1 cellular context compared by ENCODE assay signal in the genomic region with DNA sequence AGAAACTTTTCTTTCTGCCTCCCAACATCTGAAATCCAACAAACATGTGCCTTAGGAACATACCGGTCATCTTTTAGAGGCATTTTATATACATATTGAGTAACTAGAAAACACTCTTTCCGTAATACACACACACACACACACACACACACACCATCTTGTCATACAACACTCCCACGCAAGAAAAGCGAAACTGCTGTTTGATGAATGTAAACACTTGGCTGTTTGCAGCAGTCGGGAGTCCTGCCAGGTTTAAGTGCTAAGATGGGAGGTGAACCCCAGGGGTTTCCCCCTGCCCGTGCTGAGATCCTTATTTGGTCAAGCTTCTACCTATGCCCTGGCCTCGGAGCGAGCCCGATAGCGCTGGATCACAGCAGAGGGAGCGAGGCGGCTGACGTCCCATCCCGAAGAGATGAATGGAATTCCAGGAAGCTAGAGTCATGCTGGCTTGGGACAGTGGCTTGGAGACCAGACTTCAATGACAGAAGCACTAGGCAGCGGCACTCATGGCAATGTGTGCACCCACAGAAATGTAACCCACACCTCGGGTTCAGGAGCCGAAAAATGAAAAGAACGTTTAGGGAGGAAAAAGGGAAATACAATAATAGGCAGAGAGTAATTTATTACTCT.
TF ChIP-seq lines count a peak whose summit lies in the region.

No MANE protein-coding gene starts in this region.

TF ChIP-seq in HepG2, 621 proteins besides CTCF, POLR2A, EP300 and RAD21 (continued from another document and continues in another):
- TF ChIP-seq, protein P1, sequence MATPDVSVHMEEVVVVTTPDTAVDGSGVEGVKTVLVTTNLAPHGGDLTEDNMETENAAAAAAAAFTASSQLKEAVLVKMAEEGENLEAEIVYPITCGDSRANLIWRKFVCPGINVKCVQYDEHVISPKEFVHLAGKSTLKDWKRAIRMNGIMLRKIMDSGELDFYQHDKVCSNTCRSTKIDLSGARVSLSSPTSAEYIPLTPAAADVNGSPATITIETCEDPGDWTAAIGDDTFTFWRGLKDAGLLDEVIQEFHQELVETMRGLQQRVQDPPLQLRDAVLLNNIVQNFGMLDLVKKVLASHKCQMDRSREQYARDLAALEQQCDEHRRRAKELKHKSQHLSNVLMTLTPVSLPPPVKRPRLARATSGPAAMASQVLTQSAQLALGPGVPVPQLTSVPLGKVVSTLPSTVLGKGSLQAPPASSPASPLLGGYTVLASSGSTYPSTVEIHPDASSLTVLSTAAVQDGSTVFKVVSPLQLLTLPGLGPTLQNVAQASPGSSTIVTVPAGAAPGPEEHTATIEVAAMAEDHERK (CRISPR knock-in tag; IDR thresholded peaks at IDR 0.05; ENCODE audit: low read depth), result no peak
- TF ChIP-seq JUND (CRISPR knock-in tag; IDR thresholded peaks at IDR 0.05) (peak; percentile 54; the same call in 1 of the 2 replicates), ELF3 (CRISPR knock-in tag; IDR thresholded peaks at IDR 0.05) (0 out of 2 replicates have a peak, but pooled peaks have one; percentile 4), TCF7 (IDR thresholded peaks at IDR 0.05; ENCODE audit: low read depth) (peak; percentile 27; the same call in 1 of the 2 replicates), IRF2 (CRISPR knock-in tag; IDR thresholded peaks at IDR 0.05) (peak; percentile 42; the same call in 1 of the 2 replicates), ELF1 (CRISPR knock-in tag; IDR thresholded peaks at IDR 0.05) (0 out of 2 replicates have a peak, but pooled peaks have one; percentile 14), JUNB (CRISPR knock-in tag; IDR thresholded peaks at IDR 0.05; ENCODE audit: borderline replicate concordance) (peak; percentile 23; the same call in 1 of the 2 replicates), KAT2B (IDR thresholded peaks at IDR 0.05; ENCODE audit: borderline replicate concordance, low read depth, low read length) (no peak), FOXA3 (CRISPR knock-in tag; IDR thresholded peaks at IDR 0.05) (peak; percentile 21; the same call in 1 of the 2 replicates), BHLHE40 (IDR thresholded peaks at IDR 0.05; ENCODE audit: low read length) (peak; percentile 22; the same call in 1 of the 2 replicates), ZNF274 (CRISPR knock-in tag; IDR thresholded peaks at IDR 0.05) (0 out of 2 replicates have a peak, but pooled peaks have one; percentile 5), ZNF605 (CRISPR knock-in tag; IDR thresholded peaks at IDR 0.05) (peak; percentile 59; the same call in 1 of the 2 replicates), RARA (CRISPR knock-in tag; IDR thresholded peaks at IDR 0.05) (peak; percentile 20; the same call in 1 of the 2 replicates), MIER2 (CRISPR knock-in tag; IDR thresholded peaks at IDR 0.05) (no peak), ZNF878 (CRISPR knock-in tag; IDR thresholded peaks at IDR 0.05) (no peak), ZNF644 (CRISPR knock-in tag; IDR thresholded peaks at IDR 0.05; ENCODE audit: low read depth) (peak; percentile 90), ZNF501 (CRISPR knock-in tag; IDR thresholded peaks at IDR 0.05) (0 out of 2 replicates have a peak, but pooled peaks have one; percentile 15), LCORL (IDR thresholded peaks at IDR 0.05) (no peak), LCORL (CRISPR knock-in tag; IDR thresholded peaks at IDR 0.05) (peak; percentile 62), SIN3A (IDR thresholded peaks at IDR 0.05; ENCODE audit: borderline replicate concordance, low read depth, low read length) (no peak), SAP130 (CRISPR knock-in tag; IDR thresholded peaks at IDR 0.05; ENCODE audit: low read depth) (peak; percentile 76), MED1 (CRISPR knock-in tag; IDR thresholded peaks at IDR 0.05) (peak; percentile 55; the same call in 1 of the 2 replicates), SATB2 (CRISPR knock-in tag; IDR thresholded peaks at IDR 0.05) (no peak), TOPORS (CRISPR knock-in tag; IDR thresholded peaks at IDR 0.05) (0 out of 2 replicates have a peak, but pooled peaks have one; percentile 2), ZNF792 (CRISPR knock-in tag; IDR thresholded peaks at IDR 0.05) (0 out of 2 replicates have a peak, but pooled peaks have one; percentile 18), KMT2B (CRISPR knock-in tag; IDR thresholded peaks at IDR 0.05) (peak; percentile 3; the same call in 1 of the 2 replicates), SOX13 (IDR thresholded peaks at IDR 0.05) (no peak), SOX13 (CRISPR knock-in tag; conservative IDR thresholded peaks at IDR 0.05 in 1 of 2, IDR thresholded peaks at IDR 0.05 in 1 of 2) (no peak; a peak in 1 of 4 replicates), ZNF232 (CRISPR knock-in tag; IDR thresholded peaks at IDR 0.05; ENCODE audit: borderline replicate concordance) (peak; percentile 22; the same call in 1 of the 2 replicates), TEAD3 (CRISPR knock-in tag; optimal IDR thresholded peaks at IDR 0.05; ENCODE audit: borderline replicate concordance) (peak; percentile 96), ZNF354B (CRISPR knock-in tag; IDR thresholded peaks at IDR 0.05) (no peak), ZNF224 (CRISPR knock-in tag; IDR thresholded peaks at IDR 0.05) (no peak), ZNF747 (CRISPR knock-in tag; IDR thresholded peaks at IDR 0.05; ENCODE audit: borderline replicate concordance) (no peak), CBX5 (CRISPR knock-in tag; IDR thresholded peaks at IDR 0.05; ENCODE audit: borderline replicate concordance) (peak; percentile 48; the same call in 1 of the 2 replicates), NCOA2 (CRISPR knock-in tag; IDR thresholded peaks at IDR 0.05) (0 out of 2 replicates have a peak, but pooled peaks have one; percentile 18), SRF (IDR thresholded peaks at IDR 0.05; ENCODE audit: low read depth, low read length) (peak; percentile 70), BCL6 (CRISPR knock-in tag; IDR thresholded peaks at IDR 0.05) (peak; percentile 31; the same call in 1 of the 2 replicates)
- TF ChIP-seq, protein P2, sequence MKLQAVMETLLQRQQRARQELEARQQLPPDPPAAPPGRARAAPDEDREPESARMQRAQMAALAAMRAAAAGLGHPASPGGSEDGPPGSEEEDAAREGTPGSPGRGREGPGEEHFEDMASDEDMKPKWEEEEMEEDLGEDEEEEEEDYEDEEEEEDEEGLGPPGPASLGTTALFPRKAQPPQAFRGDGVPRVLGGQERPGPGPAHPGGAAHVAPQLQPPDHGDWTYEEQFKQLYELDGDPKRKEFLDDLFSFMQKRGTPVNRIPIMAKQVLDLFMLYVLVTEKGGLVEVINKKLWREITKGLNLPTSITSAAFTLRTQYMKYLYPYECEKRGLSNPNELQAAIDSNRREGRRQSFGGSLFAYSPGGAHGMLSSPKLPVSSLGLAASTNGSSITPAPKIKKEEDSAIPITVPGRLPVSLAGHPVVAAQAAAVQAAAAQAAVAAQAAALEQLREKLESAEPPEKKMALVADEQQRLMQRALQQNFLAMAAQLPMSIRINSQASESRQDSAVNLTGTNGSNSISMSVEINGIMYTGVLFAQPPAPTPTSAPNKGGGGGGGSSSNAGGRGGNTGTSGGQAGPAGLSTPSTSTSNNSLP (IDR thresholded peaks at IDR 0.05; ENCODE audit: low read depth, low read length), result 0 out of 2 replicates have a peak, but pooled peaks have one; percentile 18
- TF ChIP-seq, protein P3, sequence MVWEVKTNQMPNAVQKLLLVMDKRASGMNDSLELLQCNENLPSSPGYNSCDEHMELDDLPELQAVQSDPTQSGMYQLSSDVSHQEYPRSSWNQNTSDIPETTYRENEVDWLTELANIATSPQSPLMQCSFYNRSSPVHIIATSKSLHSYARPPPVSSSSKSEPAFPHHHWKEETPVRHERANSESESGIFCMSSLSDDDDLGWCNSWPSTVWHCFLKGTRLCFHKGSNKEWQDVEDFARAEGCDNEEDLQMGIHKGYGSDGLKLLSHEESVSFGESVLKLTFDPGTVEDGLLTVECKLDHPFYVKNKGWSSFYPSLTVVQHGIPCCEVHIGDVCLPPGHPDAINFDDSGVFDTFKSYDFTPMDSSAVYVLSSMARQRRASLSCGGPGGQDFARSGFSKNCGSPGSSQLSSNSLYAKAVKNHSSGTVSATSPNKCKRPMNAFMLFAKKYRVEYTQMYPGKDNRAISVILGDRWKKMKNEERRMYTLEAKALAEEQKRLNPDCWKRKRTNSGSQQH (CRISPR knock-in tag; IDR thresholded peaks at IDR 0.05; ENCODE audit: low read depth), result peak; percentile 86
- TF ChIP-seq, protein P4, sequence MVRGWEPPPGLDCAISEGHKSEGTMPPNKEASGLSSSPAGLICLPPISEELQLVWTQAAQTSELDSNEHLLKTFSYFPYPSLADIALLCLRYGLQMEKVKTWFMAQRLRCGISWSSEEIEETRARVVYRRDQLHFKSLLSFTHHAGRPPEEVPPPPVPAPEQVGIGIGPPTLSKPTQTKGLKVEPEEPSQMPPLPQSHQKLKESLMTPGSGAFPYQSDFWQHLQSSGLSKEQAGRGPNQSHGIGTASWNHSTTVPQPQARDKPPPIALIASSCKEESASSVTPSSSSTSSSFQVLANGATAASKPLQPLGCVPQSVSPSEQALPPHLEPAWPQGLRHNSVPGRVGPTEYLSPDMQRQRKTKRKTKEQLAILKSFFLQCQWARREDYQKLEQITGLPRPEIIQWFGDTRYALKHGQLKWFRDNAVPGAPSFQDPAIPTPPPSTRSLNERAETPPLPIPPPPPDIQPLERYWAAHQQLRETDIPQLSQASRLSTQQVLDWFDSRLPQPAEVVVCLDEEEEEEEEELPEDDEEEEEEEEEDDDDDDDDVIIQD (CRISPR knock-in tag; IDR thresholded peaks at IDR 0.05; ENCODE audit: low read depth), result peak; percentile 39; the same call in 1 of the 2 replicates
- TF ChIP-seq, protein P5, sequence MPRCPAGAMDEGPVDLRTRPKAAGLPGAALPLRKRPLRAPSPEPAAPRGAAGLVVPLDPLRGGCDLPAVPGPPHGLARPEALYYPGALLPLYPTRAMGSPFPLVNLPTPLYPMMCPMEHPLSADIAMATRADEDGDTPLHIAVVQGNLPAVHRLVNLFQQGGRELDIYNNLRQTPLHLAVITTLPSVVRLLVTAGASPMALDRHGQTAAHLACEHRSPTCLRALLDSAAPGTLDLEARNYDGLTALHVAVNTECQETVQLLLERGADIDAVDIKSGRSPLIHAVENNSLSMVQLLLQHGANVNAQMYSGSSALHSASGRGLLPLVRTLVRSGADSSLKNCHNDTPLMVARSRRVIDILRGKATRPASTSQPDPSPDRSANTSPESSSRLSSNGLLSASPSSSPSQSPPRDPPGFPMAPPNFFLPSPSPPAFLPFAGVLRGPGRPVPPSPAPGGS (CRISPR knock-in tag; IDR thresholded peaks at IDR 0.05), result 0 out of 2 replicates have a peak, but pooled peaks have one; percentile 45
- TF ChIP-seq, protein P6, sequence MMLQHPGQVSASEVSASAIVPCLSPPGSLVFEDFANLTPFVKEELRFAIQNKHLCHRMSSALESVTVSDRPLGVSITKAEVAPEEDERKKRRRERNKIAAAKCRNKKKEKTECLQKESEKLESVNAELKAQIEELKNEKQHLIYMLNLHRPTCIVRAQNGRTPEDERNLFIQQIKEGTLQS (CRISPR knock-in tag; IDR thresholded peaks at IDR 0.05), result peak; percentile 91
- TF ChIP-seq, protein P7, sequence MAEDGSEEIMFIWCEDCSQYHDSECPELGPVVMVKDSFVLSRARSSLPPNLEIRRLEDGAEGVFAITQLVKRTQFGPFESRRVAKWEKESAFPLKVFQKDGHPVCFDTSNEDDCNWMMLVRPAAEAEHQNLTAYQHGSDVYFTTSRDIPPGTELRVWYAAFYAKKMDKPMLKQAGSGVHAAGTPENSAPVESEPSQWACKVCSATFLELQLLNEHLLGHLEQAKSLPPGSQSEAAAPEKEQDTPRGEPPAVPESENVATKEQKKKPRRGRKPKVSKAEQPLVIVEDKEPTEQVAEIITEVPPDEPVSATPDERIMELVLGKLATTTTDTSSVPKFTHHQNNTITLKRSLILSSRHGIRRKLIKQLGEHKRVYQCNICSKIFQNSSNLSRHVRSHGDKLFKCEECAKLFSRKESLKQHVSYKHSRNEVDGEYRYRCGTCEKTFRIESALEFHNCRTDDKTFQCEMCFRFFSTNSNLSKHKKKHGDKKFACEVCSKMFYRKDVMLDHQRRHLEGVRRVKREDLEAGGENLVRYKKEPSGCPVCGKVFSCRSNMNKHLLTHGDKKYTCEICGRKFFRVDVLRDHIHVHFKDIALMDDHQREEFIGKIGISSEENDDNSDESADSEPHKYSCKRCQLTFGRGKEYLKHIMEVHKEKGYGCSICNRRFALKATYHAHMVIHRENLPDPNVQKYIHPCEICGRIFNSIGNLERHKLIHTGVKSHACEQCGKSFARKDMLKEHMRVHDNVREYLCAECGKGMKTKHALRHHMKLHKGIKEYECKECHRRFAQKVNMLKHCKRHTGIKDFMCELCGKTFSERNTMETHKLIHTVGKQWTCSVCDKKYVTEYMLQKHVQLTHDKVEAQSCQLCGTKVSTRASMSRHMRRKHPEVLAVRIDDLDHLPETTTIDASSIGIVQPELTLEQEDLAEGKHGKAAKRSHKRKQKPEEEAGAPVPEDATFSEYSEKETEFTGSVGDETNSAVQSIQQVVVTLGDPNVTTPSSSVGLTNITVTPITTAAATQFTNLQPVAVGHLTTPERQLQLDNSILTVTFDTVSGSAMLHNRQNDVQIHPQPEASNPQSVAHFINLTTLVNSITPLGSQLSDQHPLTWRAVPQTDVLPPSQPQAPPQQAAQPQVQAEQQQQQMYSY (CRISPR knock-in tag; IDR thresholded peaks at IDR 0.05), result 0 out of 2 replicates have a peak, but pooled peaks have one; percentile 29
- TF ChIP-seq, protein P8, sequence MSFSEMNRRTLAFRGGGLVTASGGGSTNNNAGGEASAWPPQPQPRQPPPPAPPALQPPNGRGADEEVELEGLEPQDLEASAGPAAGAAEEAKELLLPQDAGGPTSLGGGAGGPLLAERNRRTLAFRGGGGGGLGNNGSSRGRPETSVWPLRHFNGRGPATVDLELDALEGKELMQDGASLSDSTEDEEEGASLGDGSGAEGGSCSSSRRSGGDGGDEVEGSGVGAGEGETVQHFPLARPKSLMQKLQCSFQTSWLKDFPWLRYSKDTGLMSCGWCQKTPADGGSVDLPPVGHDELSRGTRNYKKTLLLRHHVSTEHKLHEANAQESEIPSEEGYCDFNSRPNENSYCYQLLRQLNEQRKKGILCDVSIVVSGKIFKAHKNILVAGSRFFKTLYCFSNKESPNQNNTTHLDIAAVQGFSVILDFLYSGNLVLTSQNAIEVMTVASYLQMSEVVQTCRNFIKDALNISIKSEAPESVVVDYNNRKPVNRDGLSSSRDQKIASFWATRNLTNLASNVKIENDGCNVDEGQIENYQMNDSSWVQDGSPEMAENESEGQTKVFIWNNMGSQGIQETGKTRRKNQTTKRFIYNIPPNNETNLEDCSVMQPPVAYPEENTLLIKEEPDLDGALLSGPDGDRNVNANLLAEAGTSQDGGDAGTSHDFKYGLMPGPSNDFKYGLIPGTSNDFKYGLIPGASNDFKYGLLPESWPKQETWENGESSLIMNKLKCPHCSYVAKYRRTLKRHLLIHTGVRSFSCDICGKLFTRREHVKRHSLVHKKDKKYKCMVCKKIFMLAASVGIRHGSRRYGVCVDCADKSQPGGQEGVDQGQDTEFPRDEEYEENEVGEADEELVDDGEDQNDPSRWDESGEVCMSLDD (CRISPR knock-in tag; IDR thresholded peaks at IDR 0.05; ENCODE audit: borderline replicate concordance), result 0 out of 2 replicates have a peak, but pooled peaks have one; percentile 55
- TF ChIP-seq, protein P9, sequence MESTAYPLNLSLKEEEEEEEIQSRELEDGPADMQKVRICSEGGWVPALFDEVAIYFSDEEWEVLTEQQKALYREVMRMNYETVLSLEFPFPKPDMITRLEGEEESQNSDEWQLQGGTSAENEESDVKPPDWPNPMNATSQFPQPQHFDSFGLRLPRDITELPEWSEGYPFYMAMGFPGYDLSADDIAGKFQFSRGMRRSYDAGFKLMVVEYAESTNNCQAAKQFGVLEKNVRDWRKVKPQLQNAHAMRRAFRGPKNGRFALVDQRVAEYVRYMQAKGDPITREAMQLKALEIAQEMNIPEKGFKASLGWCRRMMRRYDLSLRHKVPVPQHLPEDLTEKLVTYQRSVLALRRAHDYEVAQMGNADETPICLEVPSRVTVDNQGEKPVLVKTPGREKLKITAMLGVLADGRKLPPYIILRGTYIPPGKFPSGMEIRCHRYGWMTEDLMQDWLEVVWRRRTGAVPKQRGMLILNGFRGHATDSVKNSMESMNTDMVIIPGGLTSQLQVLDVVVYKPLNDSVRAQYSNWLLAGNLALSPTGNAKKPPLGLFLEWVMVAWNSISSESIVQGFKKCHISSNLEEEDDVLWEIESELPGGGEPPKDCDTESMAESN (CRISPR knock-in tag; conservative IDR thresholded peaks at IDR 0.05), result 0 out of 2 replicates have a peak, but pooled peaks have one; percentile 2
